18 cellular contexts compared by ENCODE assay signal in the genomic region with DNA sequence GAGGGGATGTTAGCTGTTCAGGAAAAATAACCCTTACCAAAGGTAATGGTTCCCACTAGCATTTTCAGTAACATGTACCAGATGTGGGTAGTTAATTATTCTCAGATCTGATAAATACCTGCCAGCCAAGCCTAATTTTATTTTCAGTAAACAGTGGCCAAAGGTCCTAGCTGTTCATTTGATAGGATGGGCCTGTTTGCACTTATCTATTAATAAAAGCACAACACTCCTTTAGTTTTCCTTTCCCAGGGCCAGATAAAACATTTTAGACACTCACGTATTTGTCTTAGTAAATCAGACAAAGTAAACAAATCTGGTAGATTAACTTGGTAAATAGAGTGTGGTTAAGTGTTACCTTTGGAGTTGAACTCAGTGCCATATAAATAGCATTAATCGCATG.
DNase-seq lines count a peak whose midpoint lies in the region; ATAC-seq, FAIRE-seq and TF ChIP-seq lines count a peak whose summit lies in the region.
"Had no signal": no experiment of that assay in that cellular context is flagged by ENCODE, and none has a peak within 500 bp of the region (broad histone marks: within the 10 kb centered on the region; RNA-seq: fewer than 3 reads in every experiment).

No MANE protein-coding gene starts in this region.

- H3K36me3 ChIP-seq in left ventricle myocardium inferior: no peaks in the 10 kb centered on the region
- no peaks in the 10 kb centered on the region for H3K36me3 ChIP-seq in heart right ventricle
- H3K36me3 ChIP-seq in testis (ENCODE audit: low read depth, missing control alignments): no peaks in the 10 kb centered on the region
- H3K36me3 ChIP-seq: spleen, upper lobe of left lung had no signal

- H3K4me1 Mint-ChIP-seq in nephron progenitor cell: peaks cover 64% of the 10 kb centered on the region

- no peak overlapping the region for H3K4me3 Mint-ChIP-seq in nephron progenitor cell
- H3K4me3 Mint-ChIP-seq: activated CD4-positive, alpha-beta memory T cell treated with anti-CD3 and anti-CD28 coated beads for 36 hours had no signal

- intact Hi-C loops in left ventricle myocardium inferior (cut with micrococcal nuclease) (no loop called here), heart right ventricle (cut with DNase I) (no loop called here), testis (cut with DNase I; ENCODE audit: low total_unique reads) (no loop called here)

- no peaks in the 10 kb centered on the region for H3K9me3 Mint-ChIP-seq in nephron progenitor cell
- H3K9me3 Mint-ChIP-seq: activated CD4-positive, alpha-beta memory T cell treated with anti-CD3 and anti-CD28 coated beads for 36 hours; activated T-helper 2 cell treated with anti-CD3 and anti-CD28 coated beads, Interferon-gamma antibody, Interleukin-2, Interleukin-4, amounts not matched to agents 10 μg/mL and 5 μg/mL and 100 μg/mL, durations not matched to agents 14 hours and 24 hours and 36 hours had no signal

- H3K9me3 ChIP-seq in left ventricle myocardium inferior (replicated peaks) (no peaks in the 10 kb centered on the region), heart right ventricle (no peaks in the 10 kb centered on the region), testis (no peaks in the 10 kb centered on the region)
- H3K9me3 ChIP-seq: spleen, upper lobe of left lung had no signal

- peak overlapping the region; percentile 97 for H3K27ac Mint-ChIP-seq in nephron progenitor cell
- H3K27ac Mint-ChIP-seq: activated CD4-positive, alpha-beta memory T cell treated with anti-CD3 and anti-CD28 coated beads for 36 hours; activated T-helper 2 cell treated with anti-CD3 and anti-CD28 coated beads, Interferon-gamma antibody, Interleukin-2, Interleukin-4, amounts not matched to agents 10 μg/mL and 5 μg/mL and 100 μg/mL, durations not matched to agents 14 hours and 24 hours and 36 hours had no signal

- no peaks in the 10 kb centered on the region for H3K27me3 Mint-ChIP-seq in nephron progenitor cell (ENCODE audit: low read depth, poor library complexity)
- H3K27me3 Mint-ChIP-seq: activated CD4-positive, alpha-beta memory T cell treated with anti-CD3 and anti-CD28 coated beads for 36 hours had no signal

- FAIRE-seq in endometrium (lab: Jason Lieb, UNC): peak; percentile 90

- H3K27ac ChIP-seq in left ventricle myocardium inferior (replicated peaks) (peak overlapping the region; percentile 33), heart right ventricle (peak overlapping the region in 5 of 10 donors; percentile 9 to 46 (median 19)), testis (peak overlapping the region in 1 of 2 donors; percentile 57)
- H3K27ac ChIP-seq: foreskin keratinocyte had no signal

- DNase-seq in left ventricle myocardium inferior (no peak), heart right ventricle (no peak), nephron progenitor cell (no peak), testis (no peak)
- DNase-seq: activated CD4-positive, alpha-beta memory T cell treated with anti-CD3 and anti-CD28 coated beads for 36 hours; aorta; foreskin keratinocyte; islet precursor cell; Kasumi-1; OCI-M1; spleen; T-helper 9 cell; upper lobe of left lung had no signal

- H3K27me3 ChIP-seq in left ventricle myocardium inferior (ENCODE audit: low read depth) (no peaks in the 10 kb centered on the region), heart right ventricle (no peaks in the 10 kb centered on the region), testis (no peaks in the 10 kb centered on the region)
- H3K27me3 ChIP-seq: foreskin keratinocyte, spleen, upper lobe of left lung had no signal

- no peak for ATAC-seq in heart right ventricle
- ATAC-seq in GM18861 (IDR thresholded peaks at IDR 0.05; ENCODE audit: unreplicated experiment): no peak
- ATAC-seq in GM19035 (IDR thresholded peaks at IDR 0.05; ENCODE audit: unreplicated experiment): no peak
- ATAC-seq in GM18517 (IDR thresholded peaks at IDR 0.05; ENCODE audit: unreplicated experiment): no peak
- ATAC-seq: foreskin keratinocyte had no signal

- H3K36me3 Mint-ChIP-seq in nephron progenitor cell (ENCODE audit: low read depth): no peaks in the 10 kb centered on the region
- H3K36me3 Mint-ChIP-seq: activated CD4-positive, alpha-beta memory T cell treated with anti-CD3 and anti-CD28 coated beads for 36 hours had no signal

- no peak for TF ChIP-seq POLR2A in testis (IDR thresholded peaks at IDR 0.05)

- 69 to 85% methylated on average over 2 of the region's 2 CpGs for WGBS in heart right ventricle, 2 donors
- WGBS in testis, 2 donors: 39 to 49% methylated on average over 2 of the region's 2 CpGs

- no peak overlapping the region for H3K4me3 ChIP-seq in left ventricle myocardium inferior
- H3K4me3 ChIP-seq in heart right ventricle: no peak overlapping the region
- H3K4me3 ChIP-seq in testis: no peak overlapping the region
- H3K4me3 ChIP-seq: spleen, upper lobe of left lung had no signal

- TF ChIP-seq CTCF in left ventricle myocardium inferior (IDR thresholded peaks at IDR 0.05; ENCODE audit: borderline replicate concordance) (no peak), heart right ventricle (IDR thresholded peaks at IDR 0.05) (no peak), nephron progenitor cell (IDR thresholded peaks at IDR 0.05) (no peak), testis (IDR thresholded peaks at IDR 0.05) (no peak)

- peaks cover 13% of the 10 kb centered on the region for H3K4me1 ChIP-seq in left ventricle myocardium inferior
- H3K4me1 ChIP-seq in heart right ventricle: peaks cover 0 to 5% (median 0%) of the 10 kb centered on the region in 9 donors
- H3K4me1 ChIP-seq in testis: peaks cover 7% of the 10 kb centered on the region
- H3K4me1 ChIP-seq: spleen had no signal
